ENCODE assay signal across 24 cellular contexts in the genomic region with DNA sequence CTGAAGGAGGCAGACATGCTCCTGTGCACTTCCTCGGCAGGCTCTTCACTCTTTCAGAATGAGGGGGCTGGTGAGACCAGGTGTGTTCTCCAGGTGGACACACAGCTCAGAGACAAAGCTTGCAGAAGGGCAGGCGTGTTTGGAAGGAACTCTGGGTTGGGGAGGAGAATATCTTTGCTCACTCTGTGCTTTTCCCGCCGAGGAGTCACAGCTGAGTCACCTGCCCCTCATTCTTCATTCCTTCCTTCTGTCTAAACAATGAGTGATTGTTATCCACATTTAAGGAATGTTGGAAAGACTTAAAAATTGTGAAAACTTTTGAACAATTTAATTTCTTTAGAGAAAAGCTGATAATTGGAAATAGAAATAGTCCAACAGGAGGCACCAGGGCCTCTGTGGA.
"Had no signal": no experiment of that assay in that cellular context is flagged by ENCODE, and none has a peak within 500 bp of the region (broad histone marks: within the 10 kb centered on the region; RNA-seq: fewer than 3 reads in every experiment).

No MANE protein-coding gene starts in this region.

- DNase-seq: activated B cell treated with CpG ODN at 0.5 μM for 24 hours; activated CD4-positive, alpha-beta T cell treated with anti-CD3 and anti-CD28 coated beads for 1 hour; activated CD4-positive, alpha-beta T cell treated with anti-CD3 and anti-CD28 coated beads, Interleukin-2, amount 10 ng/mL, durations not matched to agents 24 days and 14 days; activated CD4-positive, alpha-beta T cell treated with anti-CD3 and anti-CD28 coated beads, Interleukin-2, amount 50 U/mL, for 48 hours; activated CD8-positive, alpha-beta memory T cell treated with anti-CD3 and anti-CD28 coated beads, Interleukin-2, amount 10 ng/mL, durations not matched to agents 7 days and 5 days; activated effector memory CD4-positive, alpha-beta T cell treated with anti-CD3 and anti-CD28 coated beads, Interleukin-2, amount 50 U/mL, for 16 hours; activated naive CD4-positive, alpha-beta T cell treated with Interleukin-2 at 50 U/mL for 16 hours; activated naive CD8-positive, alpha-beta T cell treated with anti-CD3 and anti-CD28 coated beads, Interleukin-2, amount 50 U/mL, for 24 hours; activated T-cell treated with anti-CD3 and anti-CD28 coated beads, Interleukin-2, amount 50 U/mL, for 24 hours; amniotic stem cell; body of pancreas; KBM-7; NCI-H1092; NCI-H1930; NCI-H2107; NCI-H345; NCI-H510A; NCI-H526 treated with DMSO at 0.1 percent for 48 hours; NK-92 treated with Interleukin-12 subunit alpha and Interleukin-12 subunit beta, amount 100 ng/mL, for 24 hours; OCI-M1; Peyer's patch; SHP77 treated with DMSO at 0.1 percent for 48 hours had no signal

- ATAC-seq: activated CD8-positive, alpha-beta memory T cell treated with anti-CD3 and anti-CD28 coated beads, Interleukin-2, amount 10 ng/mL, durations not matched to agents 7 days and 5 days; activated naive CD4-positive, alpha-beta T cell treated with anti-CD3 and anti-CD28 coated beads, Interleukin-2, amount 50 U/mL, for 72 hours; activated naive CD8-positive, alpha-beta T cell treated with anti-CD3 and anti-CD28 coated beads, Interleukin-2, amount 50 U/mL, for 24 hours; body of pancreas had no signal

- H3K4me1 ChIP-seq: ascending aorta, body of pancreas, Peyer's patch had no signal

- H3K27me3 ChIP-seq: ascending aorta, body of pancreas, Peyer's patch had no signal

- H3K4me3 ChIP-seq: ascending aorta, body of pancreas, Peyer's patch had no signal

- H3K27ac ChIP-seq: ascending aorta, body of pancreas, Peyer's patch had no signal

- H3K9me3 ChIP-seq: ascending aorta, body of pancreas, Peyer's patch had no signal

- H3K36me3 ChIP-seq: ascending aorta, Peyer's patch had no signal
